ENCODE assay signal across 8 cellular contexts in the genomic region with DNA sequence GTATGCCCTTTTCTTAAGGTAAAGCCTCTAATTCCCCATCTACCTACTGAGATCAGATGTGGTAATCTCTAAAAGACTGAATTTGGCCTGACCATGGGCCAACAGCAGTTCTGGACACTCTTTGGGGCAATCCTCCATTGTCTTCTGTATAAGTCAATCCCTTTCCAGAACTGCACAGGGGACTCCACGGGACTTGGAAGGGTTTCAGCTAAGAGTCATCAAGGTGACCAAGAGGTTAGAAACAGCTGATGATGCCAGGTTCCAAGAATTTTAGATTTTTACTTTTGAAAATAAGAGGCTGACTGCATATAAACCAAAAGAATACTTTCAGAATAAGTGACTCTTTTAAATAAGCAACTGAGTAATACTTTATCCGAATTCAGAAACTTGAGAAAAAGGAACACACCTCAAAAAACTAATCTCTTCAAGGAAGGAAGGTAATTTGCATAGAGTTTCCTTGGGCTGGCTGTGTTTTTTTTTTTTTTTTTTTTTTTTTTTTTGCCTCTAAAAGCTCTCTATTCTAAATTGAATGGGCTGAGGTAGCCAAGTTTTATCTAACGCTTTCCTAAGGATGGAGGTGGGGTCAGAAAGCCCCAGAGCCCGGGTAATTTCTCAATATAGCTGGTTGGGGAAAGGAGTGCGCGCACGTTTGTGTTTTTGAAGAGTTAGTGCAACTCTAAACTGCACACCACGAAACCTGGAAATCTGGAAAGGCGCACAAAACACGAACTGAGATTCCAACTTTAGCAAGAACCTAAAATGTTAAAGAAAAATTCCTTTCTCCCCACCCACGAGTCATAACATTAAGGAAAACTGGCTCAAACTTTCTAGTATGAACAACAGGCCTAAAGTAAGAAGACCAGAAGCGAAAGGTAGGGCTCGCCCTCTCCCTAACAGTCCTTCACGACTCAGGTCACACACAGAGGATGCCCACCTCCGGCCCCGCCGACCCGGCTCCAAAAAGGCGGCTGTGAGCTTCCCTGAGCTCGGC. TPM values are rescaled to one million over a fixed set of nuclear protein-coding genes. Genes with fewer than 3 reads are reported as not detected.
DNase-seq lines count a peak whose midpoint lies in the region; ATAC-seq and TF ChIP-seq lines count a peak whose summit lies in the region.

No MANE protein-coding gene starts in this region.

- peaks cover 15% of the 10 kb centered on the region for H3K36me3 ChIP-seq in PC-9 (ENCODE audit: low read depth)
- H3K36me3 ChIP-seq in neuron (ENCODE audit: insufficient read depth, low read length), result peaks cover 58% of the 10 kb centered on the region

- intact Hi-C loops in PC-9 (cut with micrococcal nuclease; ENCODE audit: unreplicated experiment), result loop anchor here (5.0 kb wide), 1 partner anchor 84 kb away; a partner anchor contains a TSS

- no peaks in the 10 kb centered on the region for H3K9me2 ChIP-seq in PC-9 (ENCODE audit: insufficient read depth)

- no TSS peak for BruUV-seq in PC-9 (replicated peaks; lab: Mats Ljungman, UMichigan)

- peaks cover 54% of the 10 kb centered on the region for H4K20me1 ChIP-seq in PC-9 (ENCODE audit: insufficient read depth)

- no peak for DNase-seq in PC-9
- DNase-seq in epithelial cell of esophagus (ENCODE audit: low read depth), result peak; percentile 53
- DNase-seq in SKM-1 (lab: John Stamatoyannopoulos, UW; ENCODE audit: unreplicated experiment), result no peak
- no peak for DNase-seq in SK-N-DZ (ENCODE audit: low spot score)
- no peak for DNase-seq in HEK293T (ENCODE audit: extremely low spot score)

- no peak for ATAC-seq in GM18861 (IDR thresholded peaks at IDR 0.05; ENCODE audit: unreplicated experiment)

- H2AFZ ChIP-seq in PC-9 (no peak overlapping the region), neuron (ENCODE audit: low read depth, low read length) (no peak overlapping the region)

- POLR2A ChIA-PET in PC-9 (lab: Charles Lee; ENCODE audit: unreplicated experiment) (interaction anchor here (0.5 to 0.7 kb wide), 4 partner anchors 43 to 367 kb away, joined by 3 to 18 read pairs (median 5); no protein-coding TSS in a partner anchor), HEK293T (lab: Yijun Ruan, JAX) (interaction anchor here (0.6 to 3.3 kb wide), 13 partner anchors 10 to 81 kb away, joined by 3 to 28 read pairs (median 5); a partner anchor contains a TSS)

- CTCF ChIA-PET in PC-9 (lab: Charles Lee), result interaction anchor here (0.6 kb wide), 1 partner anchor 406 kb away, joined by 6 read pairs; no protein-coding TSS in a partner anchor
- CTCF ChIA-PET in HEK293T (lab: Yijun Ruan, JAX), result interaction anchor here (0.6 to 1.3 kb wide), 2 partner anchors 21 to 206 kb away, joined by 3 to 4 read pairs; no protein-coding TSS in a partner anchor

- H3K9me3 ChIP-seq in PC-9 (ENCODE audit: insufficient read depth, low read depth) (no peaks in the 10 kb centered on the region), neuron (ENCODE audit: low read length) (no peaks in the 10 kb centered on the region)

- H3K4me2 ChIP-seq in PC-9, result peak overlapping the region; percentile 99

- H3K27ac ChIP-seq in PC-9, result peak overlapping the region; percentile 97

- TF ChIP-seq CTCF in PC-9 (conservative IDR thresholded peaks at IDR 0.05), result no peak
- no peak for TF ChIP-seq CTCF in epithelial cell of esophagus (IDR thresholded peaks at IDR 0.05; ENCODE audit: insufficient read depth, low read depth, low read length, missing control alignments)

- peaks cover 22% of the 10 kb centered on the region for H3F3A ChIP-seq in PC-9 (ENCODE audit: insufficient read depth, low read depth)

- H3K4me1 ChIP-seq in PC-9 (replicated peaks; ENCODE audit: insufficient read depth) (peaks cover 17% of the 10 kb centered on the region), neuron (ENCODE audit: insufficient read depth, low read length) (peaks cover 21% of the 10 kb centered on the region)

- H3K27me3 ChIP-seq in PC-9 (ENCODE audit: insufficient read depth, low read depth), result no peaks in the 10 kb centered on the region
- H3K27me3 ChIP-seq in neuron (ENCODE audit: insufficient read depth, low read length), result no peaks in the 10 kb centered on the region

- H3K4me3 ChIP-seq in GM08714 (ENCODE audit: low read length) (peak overlapping the region; percentile 94), PC-9 (peak overlapping the region; percentile 91), epithelial cell of esophagus (ENCODE audit: low read length) (peak overlapping the region; percentile 83), neuron (ENCODE audit: low read length) (peak overlapping the region; percentile 95)

- peaks cover 55% of the 10 kb centered on the region for H3K79me2 ChIP-seq in PC-9 (ENCODE audit: low read depth)

TF ChIP-seq in HEK293T, 16 proteins besides CTCF, POLR2A, EP300 and RAD21:
- TF ChIP-seq, protein P1, sequence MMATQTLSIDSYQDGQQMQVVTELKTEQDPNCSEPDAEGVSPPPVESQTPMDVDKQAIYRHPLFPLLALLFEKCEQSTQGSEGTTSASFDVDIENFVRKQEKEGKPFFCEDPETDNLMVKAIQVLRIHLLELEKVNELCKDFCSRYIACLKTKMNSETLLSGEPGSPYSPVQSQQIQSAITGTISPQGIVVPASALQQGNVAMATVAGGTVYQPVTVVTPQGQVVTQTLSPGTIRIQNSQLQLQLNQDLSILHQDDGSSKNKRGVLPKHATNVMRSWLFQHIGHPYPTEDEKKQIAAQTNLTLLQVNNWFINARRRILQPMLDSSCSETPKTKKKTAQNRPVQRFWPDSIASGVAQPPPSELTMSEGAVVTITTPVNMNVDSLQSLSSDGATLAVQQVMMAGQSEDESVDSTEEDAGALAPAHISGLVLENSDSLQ (IDR thresholded peaks at IDR 0.05), result no peak
- TF ChIP-seq LEF1 (IDR thresholded peaks at IDR 0.05; ENCODE audit: borderline replicate concordance) (no peak), FOXM1 (IDR thresholded peaks at IDR 0.05; ENCODE audit: borderline replicate concordance) (no peak), ELF4 (IDR thresholded peaks at IDR 0.05) (no peak), ZNF384 (IDR thresholded peaks at IDR 0.05) (no peak), HDGF (IDR thresholded peaks at IDR 0.05; ENCODE audit: borderline replicate concordance) (no peak), FOXK2 (IDR thresholded peaks at IDR 0.05) (no peak), SP1 (IDR thresholded peaks at IDR 0.05) (no peak), BHLHE40 (IDR thresholded peaks at IDR 0.05; ENCODE audit: borderline replicate concordance) (no peak), NFRKB (IDR thresholded peaks at IDR 0.05) (no peak), SUZ12 (IDR thresholded peaks at IDR 0.05) (no peak)

RNA-seq across cellular contexts. Expression of a gene that starts 1.3 kb away (rescaled TPM):
- 200 and 216 TPM in 2 replicates for total RNA-seq in PC-9 (2021)
- 205 and 231 TPM in 2 replicates for polyA plus RNA-seq in SK-N-DZ (2014; cell fraction: cytosol; rRNA removed)
- polyA plus RNA-seq in SK-N-DZ (2014; cell fraction: nucleus; rRNA removed), result 135 and 148 TPM in 2 replicates

RNA-seq across cellular contexts. Expression of a gene that starts 8.6 kb away (rescaled TPM):
- total RNA-seq in PC-9 (2021), result 45.3 and 48.7 TPM in 2 replicates
- 69.4 and 102 TPM in 2 replicates for polyA plus RNA-seq in SK-N-DZ (2014; cell fraction: cytosol; rRNA removed)
- polyA plus RNA-seq in SK-N-DZ (2014; cell fraction: nucleus; rRNA removed), result 300 and 345 TPM in 2 replicates

RNA-seq across cellular contexts. Expression of a gene that starts 25.3 kb away (rescaled TPM):
- 18.2 and 20.3 TPM in 2 replicates for total RNA-seq in PC-9 (2021)
- polyA plus RNA-seq in SK-N-DZ (2014; cell fraction: cytosol; rRNA removed), result 16.2 and 18.0 TPM in 2 replicates
- polyA plus RNA-seq in SK-N-DZ (2014; cell fraction: nucleus; rRNA removed), result 18.1 and 21.6 TPM in 2 replicates

RNA-seq across cellular contexts. Expression of a gene that starts 31.8 kb away (rescaled TPM):
- 109 and 122 TPM in 2 replicates for total RNA-seq in PC-9 (2021)
- polyA plus RNA-seq in SK-N-DZ (2014; cell fraction: cytosol; rRNA removed), result 220 and 242 TPM in 2 replicates
- 226 and 235 TPM in 2 replicates for polyA plus RNA-seq in SK-N-DZ (2014; cell fraction: nucleus; rRNA removed)

RNA-seq across cellular contexts. Expression of a gene that starts 44.5 kb away (rescaled TPM):
- 7.1 and 10.5 TPM in 2 replicates for total RNA-seq in PC-9 (2021)
- 3.3 and 4.1 TPM in 2 replicates for polyA plus RNA-seq in SK-N-DZ (2014; cell fraction: cytosol; rRNA removed)
- 11.8 and 12.0 TPM in 2 replicates for polyA plus RNA-seq in SK-N-DZ (2014; cell fraction: nucleus; rRNA removed)
